In the genomic region with DNA sequence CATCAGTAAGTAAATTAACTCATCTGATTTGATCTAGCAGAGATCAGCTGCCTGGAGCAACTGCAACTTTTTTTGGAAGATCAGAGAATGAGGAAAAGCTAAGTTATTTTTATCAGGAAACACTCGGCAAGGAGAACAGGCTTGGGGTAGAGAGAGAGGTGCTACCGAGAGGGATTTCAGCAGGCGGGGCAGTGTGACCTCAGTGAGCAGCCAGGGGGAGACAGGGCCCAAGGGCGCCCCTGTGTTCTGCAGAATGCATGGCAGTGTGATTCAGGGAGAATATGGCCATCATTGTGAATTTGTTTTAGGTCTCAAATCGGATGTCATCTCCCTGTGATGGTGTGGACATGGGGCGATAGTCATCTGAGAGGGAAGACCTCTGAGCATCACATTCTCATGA, we compare ENCODE assay signal across 22 cellular contexts.
DNase-seq lines count a peak whose midpoint lies in the region; ATAC-seq and TF ChIP-seq lines count a peak whose summit lies in the region.
"Had no signal": no experiment of that assay in that cellular context is flagged by ENCODE, and none has a peak within 500 bp of the region (broad histone marks: within the 10 kb centered on the region; RNA-seq: fewer than 3 reads in every experiment).

No MANE protein-coding gene starts in this region.

- CTCF ChIA-PET in IMR-90 (lab: Yijun Ruan, JAX), result no interaction called here
- CTCF ChIA-PET in WTC11 (lab: Charles Lee), result interaction anchor here (0.7 kb wide), 1 partner anchor 12 kb away, joined by 3 read pairs; no protein-coding TSS in a partner anchor

- no peak for TF ChIP-seq POLR2A in IMR-90 (IDR thresholded peaks at IDR 0.05; ENCODE audit: low read depth, low read length)

- WGBS in IMR-90 (ENCODE audit: extremely low coverage in 2 of 2, insufficient read length in 1 of 2), 2 experiments, result 50% methylated on average over 1 of the region's 6 CpGs; no CpG with 5 or more reads in 1 of the 2 experiments

- H3K36me3 Mint-ChIP-seq in GM23338 (ENCODE audit: low read depth) (no peaks in the 10 kb centered on the region), WTC11 (no peaks in the 10 kb centered on the region), osteocyte (ENCODE audit: unreplicated experiment) (no peaks in the 10 kb centered on the region)

- in situ Hi-C loops in IMR-90 (cut with MboI; ENCODE audit: low sequenced_read_pairs), result no loop called here

- no peaks in the 10 kb centered on the region for H3K79me1 ChIP-seq in IMR-90 (ENCODE audit: low read depth in 1 of 2, low read length in 2 of 2)

- no peak overlapping the region for H2BK5ac ChIP-seq in IMR-90 (ENCODE audit: low read depth, low read length, poor library complexity, severe bottlenecking)

- H2AK9ac ChIP-seq in IMR-90 (replicated peaks; ENCODE audit: low read depth, low read length, poor library complexity), result no peak overlapping the region

- H4K5ac ChIP-seq in IMR-90 (ENCODE audit: low read depth, low read length), result no peak overlapping the region

- no peak overlapping the region for H2AK5ac ChIP-seq in IMR-90 (ENCODE audit: low read depth, low read length)

- H3K4me1 ChIP-seq in GM23338 (ENCODE audit: insufficient read depth) (no peaks in the 10 kb centered on the region; the same call in 1 of the 2 replicates), IMR-90 (ENCODE audit: control insufficient read depth, insufficient read depth, low read length) (peaks cover 27% of the 10 kb centered on the region)
- H3K4me1 ChIP-seq: Caco-2, HAP-1, Peyer's patch had no signal

- H3K79me2 ChIP-seq in GM23338 (replicated peaks; ENCODE audit: insufficient read depth), result no peaks in the 10 kb centered on the region

- no peak overlapping the region for H2BK20ac ChIP-seq in IMR-90 (ENCODE audit: low read depth, low read length)

- dilution Hi-C loops in IMR-90 (cut with HindIII; ENCODE audit: low sequenced_read_pairs, unreplicated experiment), result no loop called here

- H3K4me2 ChIP-seq in GM23338 (no peak overlapping the region), IMR-90 (ENCODE audit: low read depth, low read length) (no peak overlapping the region)
- H3K4me2 ChIP-seq: BLaER1 had no signal

- H3K9me2 ChIP-seq in GM23338 (ENCODE audit: insufficient read depth), result peaks cover 9% of the 10 kb centered on the region; the same call in 1 of the 2 replicates

- intact Hi-C loops in IMR-90 (cut with micrococcal nuclease), result no loop called here

- peaks cover 13% of the 10 kb centered on the region for H3K4me1 Mint-ChIP-seq in GM23338
- H3K4me1 Mint-ChIP-seq in WTC11, result peaks cover 19% of the 10 kb centered on the region
- H3K4me1 Mint-ChIP-seq in osteocyte (ENCODE audit: unreplicated experiment), result peaks cover 23% of the 10 kb centered on the region

- H3K9me3 ChIP-seq in IMR-90 (ENCODE audit: control insufficient read depth, insufficient read depth, low read length), result 0 out of 2 replicates have a peak, but pooled peaks cover 3% of the 10 kb centered on the region
- H3K9me3 ChIP-seq: BLaER1, Caco-2, HAP-1, Peyer's patch, SJCRH30 had no signal

- H3K27me3 Mint-ChIP-seq in GM23338 (ENCODE audit: insufficient read depth, low read depth, poor library complexity) (peaks cover 2% of the 10 kb centered on the region), WTC11 (ENCODE audit: low read depth) (no peaks in the 10 kb centered on the region; the same call in 1 of the 2 replicates), osteocyte (ENCODE audit: unreplicated experiment) (no peaks in the 10 kb centered on the region)

- no peak overlapping the region for H2BK15ac ChIP-seq in IMR-90 (ENCODE audit: low read depth, low read length)

- no peak for DNase-seq in GM23338 (ENCODE audit: low spot score)
- no peak for DNase-seq in IMR-90
- no peak for DNase-seq in WTC11 (ENCODE audit: low spot score)
- peak; percentile 63 for DNase-seq in osteocyte (ENCODE audit: extremely low spot score, unreplicated experiment)
- no peak for DNase-seq in stimulated activated CD4-positive, alpha-beta T cell treated with anti-CD3 and anti-CD28 coated beads, Interleukin-15, amount 100 ng/mL, for 24 hours
- no peak for DNase-seq in cerebellar cortex (ENCODE audit: low spot score)
- DNase-seq in HPDE6-E6E7 (ENCODE audit: extremely low spot score), result no peak
- no peak for DNase-seq in AML-193 (lab: John Stamatoyannopoulos, UW)
- DNase-seq: CD4-positive, alpha-beta T cell; DMS 273 treated with DMSO at 0.1 percent for 48 hours; DMS79 treated with DMSO at 0.1 percent for 48 hours; Kasumi-1; NCI-H1417 treated with DMSO at 0.1 percent for 48 hours; NCI-H187; NCI-H2107; NCI-H774; Peyer's patch; SJCRH30 had no signal

- H3K9me3 Mint-ChIP-seq in GM23338, result no peaks in the 10 kb centered on the region
- H3K9me3 Mint-ChIP-seq in WTC11, result peaks cover 10% of the 10 kb centered on the region
- H3K9me3 Mint-ChIP-seq in osteocyte (ENCODE audit: unreplicated experiment), result no peaks in the 10 kb centered on the region
- H3K9me3 Mint-ChIP-seq: CD4-positive, alpha-beta T cell had no signal

- peaks cover 28% of the 10 kb centered on the region for H3K9me1 ChIP-seq in IMR-90 (ENCODE audit: insufficient read depth, low read length)

- H3K27ac ChIP-seq in GM23338 (ENCODE audit: low read depth) (no peak overlapping the region), IMR-90 (ENCODE audit: insufficient read depth, low read length) (no peak overlapping the region)
- H3K27ac ChIP-seq: BLaER1, Peyer's patch, SJCRH30 had no signal

- no peak overlapping the region for H4K91ac ChIP-seq in IMR-90 (ENCODE audit: insufficient read depth, low read depth, low read length)

- no peaks in the 10 kb centered on the region for H4K20me1 ChIP-seq in GM23338 (replicated peaks; ENCODE audit: insufficient read depth)
- H4K20me1 ChIP-seq in IMR-90 (ENCODE audit: insufficient read depth, low read length), result no peaks in the 10 kb centered on the region
- H4K20me1 ChIP-seq: BLaER1 had no signal

- no peak overlapping the region for H3K14ac ChIP-seq in IMR-90 (replicated peaks; ENCODE audit: low read depth, low read length)

- POLR2A ChIA-PET in IMR-90 (lab: Charles Lee; ENCODE audit: unreplicated experiment) (no interaction called here), WTC11 (lab: Charles Lee) (no interaction called here)

- ATAC-seq in GM23338 (peak; percentile 61; the same call in 2 of the 3 replicates), IMR-90 (ENCODE audit: low read depth) (no peak), WTC11 (0 out of 2 replicates have a peak, but pooled peaks have one; percentile 35)

- H3K4me3 ChIP-seq in GM23338 (no peak overlapping the region), IMR-90 (ENCODE audit: insufficient read depth, low read depth, low read length) (no peak overlapping the region)
- H3K4me3 ChIP-seq: BLaER1, HAP-1, Peyer's patch, SJCRH30 had no signal

- TF ChIP-seq RAD21 in IMR-90 (IDR thresholded peaks at IDR 0.05; ENCODE audit: low read length), result no peak

- H2AFZ ChIP-seq in GM23338, result no peak overlapping the region
- peak overlapping the region; percentile 14 for H2AFZ ChIP-seq in IMR-90 (replicated peaks; ENCODE audit: low read length, poor library complexity)

- TF ChIP-seq CTCF in GM23338 (conservative IDR thresholded peaks at IDR 0.05; ENCODE audit: low read depth in 2 of 2) (peak; percentile 13 to 40; a peak in 2 of 4 replicates), IMR-90 (conservative IDR thresholded peaks at IDR 0.05; ENCODE audit: low read depth, low read length) (no peak), WTC11 (IDR thresholded peaks at IDR 0.05) (no peak), osteocyte (IDR thresholded peaks at IDR 0.05) (no peak)

- H3K27ac Mint-ChIP-seq in GM23338 (no peak overlapping the region), WTC11 (no peak overlapping the region), osteocyte (ENCODE audit: unreplicated experiment) (no peak overlapping the region)
- H3K27ac Mint-ChIP-seq: CD4-positive, alpha-beta T cell; IgD-negative memory B cell had no signal

- H3K23ac ChIP-seq in IMR-90 (ENCODE audit: low read depth, low read length), result no peak overlapping the region

- H3K4ac ChIP-seq in IMR-90 (ENCODE audit: low read depth, low read length), result no peak overlapping the region

- H2BK120ac ChIP-seq in IMR-90 (ENCODE audit: low read depth, low read length), result no peak overlapping the region

- H3K9ac ChIP-seq in IMR-90 (ENCODE audit: low read depth, low read length), result no peak overlapping the region
- H3K9ac ChIP-seq: BLaER1 had no signal

- H3K36me3 ChIP-seq in GM23338 (ENCODE audit: insufficient read depth) (no peaks in the 10 kb centered on the region), IMR-90 (ENCODE audit: control insufficient read depth, insufficient read depth, low read length) (no peaks in the 10 kb centered on the region)
- H3K36me3 ChIP-seq: BLaER1, HAP-1, Peyer's patch, SJCRH30 had no signal

- no peak overlapping the region for H3K18ac ChIP-seq in IMR-90 (ENCODE audit: low read depth, low read length)

- BruUV-seq in IMR-90 (replicated peaks; lab: Mats Ljungman, UMichigan), result no TSS peak

- H3K27me3 ChIP-seq in GM23338 (ENCODE audit: insufficient read depth), result no peaks in the 10 kb centered on the region
- no peaks in the 10 kb centered on the region for H3K27me3 ChIP-seq in IMR-90 (ENCODE audit: control insufficient read depth, insufficient read depth, low read length)
- H3K27me3 ChIP-seq: BLaER1, Peyer's patch, SJCRH30 had no signal

- H4K8ac ChIP-seq in IMR-90 (ENCODE audit: low read depth in 2 of 2, low read length in 2 of 2), result no peak overlapping the region

- H3F3A ChIP-seq in GM23338 (replicated peaks; ENCODE audit: low read depth), result no peaks in the 10 kb centered on the region

- no peak overlapping the region for H3K56ac ChIP-seq in IMR-90 (ENCODE audit: extremely low read depth, insufficient read depth, low read length)

- H3K4me3 Mint-ChIP-seq in GM23338 (no peak overlapping the region), WTC11 (no peak overlapping the region), osteocyte (ENCODE audit: unreplicated experiment) (no peak overlapping the region)
- H3K4me3 Mint-ChIP-seq: CD4-positive, alpha-beta T cell; IgD-negative memory B cell had no signal

TF ChIP-seq in IMR-90, 13 proteins besides CTCF, POLR2A, EP300 and RAD21 (continues in another document):
- no peak for TF ChIP-seq SMC3 (IDR thresholded peaks at IDR 0.05; ENCODE audit: low read depth, low read length)
- TF ChIP-seq FOS (IDR thresholded peaks at IDR 0.05; ENCODE audit: low read depth, low read length), result no peak
- no peak for TF ChIP-seq CEBPB (IDR thresholded peaks at IDR 0.05; ENCODE audit: low read depth, low read length)
- no peak for TF ChIP-seq CHD1 (IDR thresholded peaks at IDR 0.05; ENCODE audit: low read depth, low read length)
- no peak for TF ChIP-seq MAFK (IDR thresholded peaks at IDR 0.05; ENCODE audit: low read depth, low read length)

TF ChIP-seq in WTC11, 78 proteins besides CTCF, POLR2A, EP300 and RAD21 (continues in another document):
- TF ChIP-seq MXD4 (CRISPR knock-in tag; IDR thresholded peaks at IDR 0.05; ENCODE audit: borderline replicate concordance), result no peak
- TF ChIP-seq RORB (CRISPR knock-in tag; IDR thresholded peaks at IDR 0.05), result no peak
- TF ChIP-seq GRHL2 (CRISPR knock-in tag; IDR thresholded peaks at IDR 0.05; ENCODE audit: insufficient replicate concordance, severe bottlenecking), result no peak

Comparison
In these comparisons a context has a peak if more than half of its experiments do, and no peak if none do; other contexts are left out.
1. CTCF ChIP-seq: peak in GM23338 (2 of 2); none in IMR-90 (single experiment), WTC11 (single experiment) and osteocyte (single experiment).